Comparison of ENCODE assay signal across 8 cellular contexts in genomic region chr17:48542956-48543853, GRCh38. TPM values are rescaled to one million over a fixed set of nuclear protein-coding genes. Genes with fewer than 3 reads are reported as not detected.
DNase-seq lines count a peak whose midpoint lies in the region; TF ChIP-seq lines count a peak whose summit lies in the region.

No MANE protein-coding gene starts in this region.

- peak; percentile 71 for DNase-seq in ELR (ENCODE audit: low read depth)
- peak; percentile 45 for DNase-seq in HEK293T (ENCODE audit: extremely low spot score)
- no peak for DNase-seq in SK-N-MC (ENCODE audit: low read depth, low spot score)
- peak; percentile 55 for DNase-seq in hepatocyte (ENCODE audit: low spot score)
- no peak for DNase-seq in MV-4-11 (lab: John Stamatoyannopoulos, UW)
- DNase-seq in NCI-H1048 (lab: John Stamatoyannopoulos, UW), result no peak

- H3K27ac ChIP-seq in SK-N-MC (no peak overlapping the region), adipose tissue (ENCODE audit: low read depth, low read length) (peak overlapping the region; percentile 80), hepatocyte (peak overlapping the region; percentile 96), skin epidermis (peak overlapping the region; percentile 68 to 98 (median 87))

- POLR2A ChIA-PET in HEK293T (lab: Yijun Ruan, JAX), result interaction anchor here (0.7 to 3.5 kb wide), 3 partner anchors 10 to 91 kb away, joined by 3 to 18 read pairs (median 6); partner anchors contain the start of gene HOXB3

- TF ChIP-seq CTCF in hepatocyte (IDR thresholded peaks at IDR 0.05; ENCODE audit: poor library complexity), result peak; percentile 15

- H2AFZ ChIP-seq in hepatocyte, result peak overlapping the region; percentile 38

- peak overlapping the region; percentile 91 for H3K4me2 ChIP-seq in hepatocyte

- no peaks in the 10 kb centered on the region for H3K36me3 ChIP-seq in SK-N-MC (ENCODE audit: insufficient read depth, low read length)
- H3K36me3 ChIP-seq in hepatocyte (replicated peaks; ENCODE audit: insufficient read depth, low read depth), result no peaks in the 10 kb centered on the region

- H4K20me1 ChIP-seq in hepatocyte (ENCODE audit: insufficient read depth, poor library complexity, severe bottlenecking), result no peaks in the 10 kb centered on the region

- WGBS in adipose tissue, 3 donors, result 0 to 2% (median 1%) methylated on average over 77 to 81 of the region's 81 CpGs
- WGBS in hepatocyte (ENCODE audit: low lambda C conversion rate, missing lambda C conversion rate), result 3% methylated on average over 72 of the region's 81 CpGs

- H3K27me3 ChIP-seq in hepatocyte, result peaks cover 80% of the 10 kb centered on the region

- CTCF ChIA-PET in HEK293T (lab: Yijun Ruan, JAX), result interaction anchor here (0.6 to 0.7 kb wide), 2 partner anchors 19 to 680 kb away, joined by 3 read pairs; no protein-coding TSS in a partner anchor

- H3K9me3 ChIP-seq in SK-N-MC (ENCODE audit: low read depth, low read length) (no peaks in the 10 kb centered on the region), hepatocyte (ENCODE audit: low read depth) (no peaks in the 10 kb centered on the region)

- peaks cover 21% of the 10 kb centered on the region for H3K4me1 ChIP-seq in hepatocyte (ENCODE audit: insufficient read depth)

- peaks cover 20% of the 10 kb centered on the region for H3K79me2 ChIP-seq in hepatocyte

- no peaks in the 10 kb centered on the region for H3K9me2 ChIP-seq in hepatocyte (replicated peaks; ENCODE audit: insufficient read depth)

- no peak overlapping the region for H3K9ac ChIP-seq in SK-N-MC (ENCODE audit: insufficient read length)

- H3K4me3 ChIP-seq in SK-N-MC, result 0 out of 2 replicates have a peak overlapping the region, but pooled peaks have one; percentile 30
- peak overlapping the region; percentile 52 for H3K4me3 ChIP-seq in hepatocyte
- H3K4me3 ChIP-seq in skin epidermis, result peak overlapping the region; percentile 42 to 72 (median 51)

TF ChIP-seq in HEK293T, 16 proteins besides CTCF, POLR2A, EP300 and RAD21:
- TF ChIP-seq NFRKB (IDR thresholded peaks at IDR 0.05) (no peak), ZNF384 (IDR thresholded peaks at IDR 0.05) (no peak), HDGF (IDR thresholded peaks at IDR 0.05; ENCODE audit: borderline replicate concordance) (no peak), BHLHE40 (IDR thresholded peaks at IDR 0.05; ENCODE audit: borderline replicate concordance) (no peak), ARNT (IDR thresholded peaks at IDR 0.05) (no peak), SUZ12 (IDR thresholded peaks at IDR 0.05) (no peak), FOXA1 (IDR thresholded peaks at IDR 0.05) (no peak)

RNA-seq across cellular contexts. Expression of gene HOXB2, which starts 1.7 kb away (rescaled TPM):
- polyA plus RNA-seq in adipose tissue, result 10 to 100 TPM in 2 of 3 donors, 1 to 10 TPM in 1; 5.0 to 33.9 (median 24.3) TPM
- total RNA-seq in hepatocyte, result 5.6 and 6.7 TPM in 2 replicates
- 20.7 and 29.9 TPM in 2 replicates for polyA plus RNA-seq in hepatocyte

RNA-seq across cellular contexts. Expression of gene HOXB1, which starts 12.4 kb away (rescaled TPM):
- under 1 TPM in 1 of 3 donors, not detected in 2; 0.45 TPM for polyA plus RNA-seq in adipose tissue
- not detected in 2 replicates for total RNA-seq in hepatocyte
- not detected in 2 replicates for polyA plus RNA-seq in hepatocyte

RNA-seq across cellular contexts. Expression of gene HOXB4, which starts 34.9 kb away (rescaled TPM):
- polyA plus RNA-seq in adipose tissue, result 1 to 10 TPM; 1.1 to 5.4 (median 3.6) TPM
- total RNA-seq in hepatocyte, result 1.4 and 2.2 TPM in 2 replicates
- 1.8 and 2.0 TPM in 2 replicates for polyA plus RNA-seq in hepatocyte

RNA-seq across cellular contexts. Expression of gene HOXB3, which starts 46.8 kb away (rescaled TPM):
- 10 to 100 TPM in 1 of 3 donors, 1 to 10 TPM in 2; 2.6 to 10.2 (median 9.6) TPM for polyA plus RNA-seq in adipose tissue
- 1.8 and 5.9 TPM in 2 replicates for total RNA-seq in hepatocyte
- 1.8 and 4.0 TPM in 2 replicates for polyA plus RNA-seq in hepatocyte

RNA-seq across cellular contexts. Expression of gene HOXB5, which starts 50.4 kb away (rescaled TPM):
- polyA plus RNA-seq in adipose tissue (1 to 10 TPM in 2 of 3 donors, under 1 TPM in 1; 0.59 to 3.9 (median 2.2) TPM), hepatocyte (3.3 and 4.4 TPM in 2 replicates)
- 0.27 and 0.36 TPM in 2 replicates for total RNA-seq in hepatocyte

Comparison
In these comparisons a context has a peak if more than half of its experiments do, and no peak if none do; other contexts are left out.
1. DNase-seq: peak in ELR (single experiment), HEK293T (single experiment) and hepatocyte (single experiment); none in SK-N-MC (single experiment), MV-4-11 (single experiment) and NCI-H1048 (single experiment).
2. Peak in every context shown above with its lines, with median percentiles within 50 percentile points of each other: H3K4me3 ChIP-seq.